ENCODE assay signal across 13 cellular contexts in genomic region chr10:5343561-5343960, GRCh38. TPM values are rescaled to one million over a fixed set of nuclear protein-coding genes. Genes with fewer than 3 reads are reported as not detected.
DNase-seq lines count a peak whose midpoint lies in the region; ATAC-seq, FAIRE-seq and TF ChIP-seq lines count a peak whose summit lies in the region.
"Had no signal": no experiment of that assay in that cellular context is flagged by ENCODE, and none has a peak within 500 bp of the region (broad histone marks: within the 10 kb centered on the region; RNA-seq: fewer than 3 reads in every experiment).

No MANE protein-coding gene starts in this region.

- H3K4me2 ChIP-seq in HepG2 (ENCODE audit: low read depth, low read length) = no peak overlapping the region

- TF ChIP-seq EP300 in HepG2 (IDR thresholded peaks at IDR 0.05; ENCODE audit: low read depth in 2 of 2, low read length in 2 of 2) (no peak), HepG2 (CRISPR knock-in tag; IDR thresholded peaks at IDR 0.05; ENCODE audit: borderline replicate concordance) (no peak)

- H4K20me1 ChIP-seq in HepG2 (ENCODE audit: insufficient read depth, low read length) = no peaks in the 10 kb centered on the region

- H2AFZ ChIP-seq in HepG2 (ENCODE audit: low read length) = no peak overlapping the region

- POLR2A ChIA-PET in HepG2 (lab: Yijun Ruan, JAX) = no interaction called here

- peak; percentile 12 for FAIRE-seq in HepG2 (lab: Jason Lieb, UNC)
- FAIRE-seq: GM18507, RCC 7860 had no signal

- no peaks in the 10 kb centered on the region for H3K79me2 ChIP-seq in HepG2 (ENCODE audit: insufficient read depth, low read length)

- H3K4me1 Mint-ChIP-seq in activated T-helper 17 cell treated with anti-CD3 and anti-CD28 coated beads, Interleukin-2, amount 50 U/mL, for 72 hours = no peaks in the 10 kb centered on the region

- WGBS in HepG2 (ENCODE audit: low lambda C conversion rate) = 19% methylated on average over 4 of the region's 4 CpGs
- 67% methylated on average over 3 of the region's 4 CpGs for WGBS in right lobe of liver (ENCODE audit: insufficient coverage, low coverage, low lambda C conversion rate, missing lambda C conversion rate)

- no peaks in the 10 kb centered on the region for H3K4me1 ChIP-seq in HepG2 (ENCODE audit: insufficient read depth, low read length)
- no peaks in the 10 kb centered on the region for H3K4me1 ChIP-seq in right lobe of liver

- H3K4me3 Mint-ChIP-seq in activated T-helper 17 cell treated with anti-CD3 and anti-CD28 coated beads, Interleukin-2, amount 50 U/mL, for 72 hours = no peak overlapping the region

- H3K9me3 ChIP-seq in HepG2 (ENCODE audit: low read length) (no peaks in the 10 kb centered on the region), right lobe of liver (no peaks in the 10 kb centered on the region)

- no TSS peak for BruUV-seq in HepG2 (replicated peaks; lab: Mats Ljungman, UMichigan)

- TF ChIP-seq RAD21 in HepG2 (CRISPR knock-in tag; IDR thresholded peaks at IDR 0.05) = 0 out of 2 replicates have a peak, but pooled peaks have one; percentile 21

- H3K9ac ChIP-seq in HepG2 (ENCODE audit: insufficient read depth, low read depth, low read length) = no peak overlapping the region

- no peak for TF ChIP-seq POLR2A in HepG2 (IDR thresholded peaks at IDR 0.05; ENCODE audit: insufficient read depth in 1 of 2, low read depth in 2 of 2, low read length in 2 of 2)
- TF ChIP-seq POLR2A in right lobe of liver (IDR thresholded peaks at IDR 0.05) = no peak

- H3K36me3 Mint-ChIP-seq in activated T-helper 17 cell treated with anti-CD3 and anti-CD28 coated beads, Interleukin-2, amount 50 U/mL, for 72 hours (ENCODE audit: low read depth) = no peaks in the 10 kb centered on the region

- CTCF ChIA-PET in HepG2 (lab: Yijun Ruan, JAX; ENCODE audit: low intra/inter-chr PET ratio, low total read pairs) = interaction anchor here (0.8 to 1.3 kb wide), 2 partner anchors 494 kb away, joined by 3 read pairs; no protein-coding TSS in a partner anchor

- DNase-seq in HepG2 (ENCODE audit: low spot score) = peak; percentile 44
- no peak for DNase-seq in right lobe of liver
- peak; percentile 37 for DNase-seq in LHCN-M2 (ENCODE audit: low read depth)
- DNase-seq in renal cortical epithelial cell (ENCODE audit: low read depth) = peak; percentile 55
- no peak for DNase-seq in T1000 (lab: John Stamatoyannopoulos, UW)
- no peak for DNase-seq in NCI-H2227 treated with DMSO at 0.1 percent for 48 hours (lab: John Stamatoyannopoulos, UW)
- DNase-seq: activated CD4-positive, CD25-positive, alpha-beta regulatory T cell treated with anti-CD3 and anti-CD28 coated beads, Interleukin-2, amount 50 U/mL, for 72 hours; activated naive CD4-positive, alpha-beta T cell; NCI-H1417 had no signal

- no peak overlapping the region for H3K4me3 ChIP-seq in HepG2 (replicated peaks in 1 of 3; ENCODE audit: insufficient read depth in 1 of 3, low read depth in 2 of 3, low read length in 3 of 3)
- no peak overlapping the region for H3K4me3 ChIP-seq in right lobe of liver

- H3K36me3 ChIP-seq in HepG2 (replicated peaks in 1 of 2; ENCODE audit: control insufficient read depth in 1 of 2, insufficient read depth in 2 of 2, low read length in 2 of 2) (no peaks in the 10 kb centered on the region), right lobe of liver (no peaks in the 10 kb centered on the region)

- no peaks in the 10 kb centered on the region for H3K27me3 Mint-ChIP-seq in activated T-helper 17 cell treated with anti-CD3 and anti-CD28 coated beads, Interleukin-2, amount 50 U/mL, for 72 hours

- no peak overlapping the region for H3K27ac Mint-ChIP-seq in activated T-helper 17 cell treated with anti-CD3 and anti-CD28 coated beads, Interleukin-2, amount 50 U/mL, for 72 hours

- TF ChIP-seq CTCF in HepG2 (CRISPR knock-in tag; IDR thresholded peaks at IDR 0.05) (peak; percentile 58), right lobe of liver (IDR thresholded peaks at IDR 0.05) (no peak)

- H3K27ac ChIP-seq in HepG2 (ENCODE audit: extremely low read length, insufficient read depth, low read length) (no peak overlapping the region), right lobe of liver (no peak overlapping the region)

- in situ Hi-C loops in HepG2 (cut with HindIII; ENCODE audit: extremely low pct_ligation_motif_present, low pct_unique_long_range_greater_than_20kb) = no loop called here

- intact Hi-C loops in HepG2 (cut with micrococcal nuclease; ENCODE audit: unreplicated experiment) = no loop called here
- intact Hi-C loops in right lobe of liver (cut with DNase I) = no loop called here

- H3K9me3 Mint-ChIP-seq in activated T-helper 17 cell treated with anti-CD3 and anti-CD28 coated beads, Interleukin-2, amount 50 U/mL, for 72 hours = no peaks in the 10 kb centered on the region

- H3K27me3 ChIP-seq in HepG2 (ENCODE audit: control insufficient read depth in 1 of 2, insufficient read depth in 2 of 2, low read length in 2 of 2) (peaks cover 1 to 27% of the 10 kb centered on the region in 2 experiments; a peak in 3 of 5 replicates), right lobe of liver (no peaks in the 10 kb centered on the region)

- peak; percentile 92 for ATAC-seq in HepG2
- no peak for ATAC-seq in right lobe of liver
- ATAC-seq in activated T-helper 17 cell treated with anti-CD3 and anti-CD28 coated beads, Interleukin-2, amount 50 U/mL, for 72 hours (replicated peaks) = peak; percentile 38
- ATAC-seq in HG03280 (IDR thresholded peaks at IDR 0.05; ENCODE audit: unreplicated experiment) = no peak

TF ChIP-seq in HepG2, 621 proteins besides CTCF, POLR2A, EP300 and RAD21 (continues in another document):
- TF ChIP-seq ZNF30 (CRISPR knock-in tag; IDR thresholded peaks at IDR 0.05) (no peak), NR0B2 (CRISPR knock-in tag; IDR thresholded peaks at IDR 0.05) (no peak), HOXA7 (CRISPR knock-in tag; IDR thresholded peaks at IDR 0.05) (no peak), ZFP91 (CRISPR knock-in tag; IDR thresholded peaks at IDR 0.05; ENCODE audit: borderline replicate concordance) (no peak), STAG1 (CRISPR knock-in tag; IDR thresholded peaks at IDR 0.05) (peak; percentile 82), ZNF260 (CRISPR knock-in tag; IDR thresholded peaks at IDR 0.05; ENCODE audit: borderline replicate concordance, low read depth) (no peak), ELF1 (CRISPR knock-in tag; IDR thresholded peaks at IDR 0.05) (no peak), ZNF343 (CRISPR knock-in tag; IDR thresholded peaks at IDR 0.05) (no peak), ZNF275 (CRISPR knock-in tag; IDR thresholded peaks at IDR 0.05; ENCODE audit: borderline replicate concordance) (no peak)

RNA-seq across cellular contexts. Expression of gene UCN3, which starts 21.2 kb away (rescaled TPM):
- not detected in 2 replicates for total RNA-seq in HepG2 (2016; rRNA removed; fragmentation: Illumina TruSeq; extraction: Trizol)
- not detected in 2 replicates for total RNA-seq in HepG2 (2016; cell fraction: cytosol; rRNA removed; fragmentation: Illumina TruSeq; extraction: Trizol; ENCODE audit: low read depth)
- total RNA-seq in HepG2 (2016; cell fraction: insoluble cytoplasmic fraction; rRNA removed; fragmentation: Illumina TruSeq; extraction: Trizol) = not detected in 2 replicates
- total RNA-seq in HepG2 (2016; cell fraction: membrane; rRNA removed; fragmentation: Illumina TruSeq; extraction: Trizol) = not detected in 2 replicates
- not detected in 2 replicates for total RNA-seq in HepG2 (2016; cell fraction: nucleus; rRNA removed; fragmentation: Illumina TruSeq; extraction: Trizol)
- not detected in 2 replicates for polyA plus RNA-seq in HepG2 (2011; rRNA removed)
- 0.04 TPM in 1 of 2 replicates, not detected in the other for polyA plus RNA-seq in HepG2 (2011; cell fraction: cytosol; rRNA removed)
- not detected in 2 replicates for polyA plus RNA-seq in HepG2 (2011; cell fraction: nucleus; rRNA removed)
- 0.15 TPM in 1 of 2 replicates, not detected in the other for polyA plus RNA-seq in HepG2 (2012)
- not detected in 2 replicates for polyA plus RNA-seq in HepG2 (2016; cell fraction: cytosol; fragmentation: Illumina TruSeq; extraction: Trizol; ENCODE audit: low read depth)
- polyA plus RNA-seq in HepG2 (2016; cell fraction: insoluble cytoplasmic fraction; fragmentation: Illumina TruSeq; extraction: Trizol; ENCODE audit: low read depth) = not detected in 2 replicates
- polyA plus RNA-seq in HepG2 (2016; cell fraction: membrane; fragmentation: Illumina TruSeq; extraction: Trizol; ENCODE audit: low read depth) = not detected in 2 replicates
- polyA plus RNA-seq in HepG2 (2016; cell fraction: nucleus; fragmentation: Illumina TruSeq; extraction: Trizol; ENCODE audit: insufficient read depth, low read depth) = not detected in 2 replicates
- not detected in 2 replicates for polyA minus RNA-seq in HepG2 (2011; rRNA and poly(A)+ RNA removed; ENCODE audit: low replicate concordance)
- not detected in 2 replicates for polyA minus RNA-seq in HepG2 (2011; cell fraction: cytosol; rRNA and poly(A)+ RNA removed)
- polyA minus RNA-seq in HepG2 (2011; cell fraction: nucleus; rRNA and poly(A)+ RNA removed) = not detected in 2 replicates
- total RNA-seq in right lobe of liver = not detected
- total RNA-seq in LHCN-M2 (2014; rRNA removed) = not detected in 2 replicates
- not detected for polyA plus RNA-seq in LHCN-M2 (2012)
- not detected for total RNA-seq in activated T-helper 17 cell treated with anti-CD3 and anti-CD28 coated beads, Interleukin-2, amount 50 U/mL, for 72 hours
- total RNA-seq in renal cortical epithelial cell = not detected in 2 replicates

Comparison
In these comparisons a context has a peak if more than half of its experiments do, and no peak if none do; other contexts are left out.
1. ATAC-seq: peak in HepG2 (single experiment) and activated T-helper 17 cell treated with anti-CD3 and anti-CD28 coated beads, Interleukin-2, amount 50 U/mL, for 72 hours (single experiment); none in right lobe of liver (0 of 4) and HG03280 (single experiment).
2. DNase-seq: peak in HepG2 (single experiment), LHCN-M2 (single experiment) and renal cortical epithelial cell (single experiment); none in right lobe of liver (0 of 3), T1000 (single experiment) and NCI-H2227 treated with DMSO at 0.1 percent for 48 hours (single experiment).